In genomic region chr15:73599934-73600333, GRCh38 we compare ENCODE assay signal across 15 cellular contexts. TPM values are rescaled to one million over a fixed set of nuclear protein-coding genes. Genes with fewer than 3 reads are reported as not detected.
DNase-seq lines count a peak whose midpoint lies in the region; ATAC-seq, FAIRE-seq and TF ChIP-seq lines count a peak whose summit lies in the region.
"Had no signal": no experiment of that assay in that cellular context is flagged by ENCODE, and none has a peak within 500 bp of the region (broad histone marks: within the 10 kb centered on the region; RNA-seq: fewer than 3 reads in every experiment).

No MANE protein-coding gene starts in this region.

- H3K9ac ChIP-seq in HepG2 (ENCODE audit: insufficient read depth, low read depth, low read length): no peak overlapping the region

- no peaks in the 10 kb centered on the region; a peak in 2 of 5 replicates for H3K36me3 ChIP-seq in HepG2 (replicated peaks in 1 of 2; ENCODE audit: control insufficient read depth in 1 of 2, insufficient read depth in 2 of 2, low read length in 2 of 2)
- H3K36me3 ChIP-seq in right lobe of liver: no peaks in the 10 kb centered on the region
- no peaks in the 10 kb centered on the region for H3K36me3 ChIP-seq in kidney epithelial cell (ENCODE audit: control insufficient read depth, insufficient read depth, low read length)

- no TSS peak for BruUV-seq in HepG2 (replicated peaks; lab: Mats Ljungman, UMichigan)

- H3K9me3 ChIP-seq in HepG2 (ENCODE audit: low read length) (no peaks in the 10 kb centered on the region), right lobe of liver (no peaks in the 10 kb centered on the region)

- H3K79me2 ChIP-seq in HepG2 (ENCODE audit: insufficient read depth, low read length): peaks cover 91% of the 10 kb centered on the region

- intact Hi-C loops in HepG2 (cut with micrococcal nuclease; ENCODE audit: unreplicated experiment) (no loop called here), right lobe of liver (cut with DNase I) (no loop called here)

- no peak for TF ChIP-seq RAD21 in HepG2 (CRISPR knock-in tag; IDR thresholded peaks at IDR 0.05)

- no peak overlapping the region for H2AFZ ChIP-seq in HepG2 (ENCODE audit: low read length)

- no peak for TF ChIP-seq CTCF in HepG2 (CRISPR knock-in tag; IDR thresholded peaks at IDR 0.05)
- no peak for TF ChIP-seq CTCF in right lobe of liver (IDR thresholded peaks at IDR 0.05)
- TF ChIP-seq CTCF in kidney epithelial cell (IDR thresholded peaks at IDR 0.05; ENCODE audit: insufficient read depth, low read length, poor library complexity, severe bottlenecking): no peak

- H3K4me1 ChIP-seq in HepG2 (ENCODE audit: insufficient read depth, low read length): peaks cover 56% of the 10 kb centered on the region
- peaks cover 0 to 30% (median 10%) of the 10 kb centered on the region in 4 donors for H3K4me1 ChIP-seq in right lobe of liver

- POLR2A ChIA-PET in HepG2 (lab: Yijun Ruan, JAX): interaction anchor here (0.9 kb wide), 1 partner anchor 35 kb away, joined by 3 read pairs; no protein-coding TSS in a partner anchor

- CTCF ChIA-PET in HepG2 (lab: Yijun Ruan, JAX; ENCODE audit: low intra/inter-chr PET ratio, low total read pairs): no interaction called here

- peaks cover 28% of the 10 kb centered on the region for H4K20me1 ChIP-seq in HepG2 (ENCODE audit: insufficient read depth, low read length)

- no peak overlapping the region for H3K4me2 ChIP-seq in HepG2 (ENCODE audit: low read depth, low read length)

- TF ChIP-seq POLR2A in HepG2 (IDR thresholded peaks at IDR 0.05; ENCODE audit: insufficient read depth in 1 of 2, low read depth in 2 of 2, low read length in 2 of 2): no peak
- no peak for TF ChIP-seq POLR2A in right lobe of liver (IDR thresholded peaks at IDR 0.05)

- FAIRE-seq in HepG2 (lab: Jason Lieb, UNC): no peak
- FAIRE-seq: K562 had no signal

- ATAC-seq in HepG2 (no peak), right lobe of liver (no peak), GM21447 (IDR thresholded peaks at IDR 0.05; ENCODE audit: unreplicated experiment) (no peak)
- ATAC-seq: naive thymus-derived CD4-positive, alpha-beta T cell had no signal

- WGBS in HepG2 (ENCODE audit: low lambda C conversion rate): 93% methylated on average over 1 of the region's 1 CpG
- 100% methylated on average over 1 of the region's 1 CpG for WGBS in right lobe of liver (ENCODE audit: insufficient coverage, low coverage, low lambda C conversion rate, missing lambda C conversion rate)

- in situ Hi-C loops in HepG2 (cut with HindIII; ENCODE audit: extremely low pct_ligation_motif_present, low pct_unique_long_range_greater_than_20kb): no loop called here

- no peaks in the 10 kb centered on the region for H3K27me3 ChIP-seq in HepG2 (ENCODE audit: control insufficient read depth in 1 of 2, insufficient read depth in 2 of 2, low read length in 2 of 2)
- no peaks in the 10 kb centered on the region for H3K27me3 ChIP-seq in right lobe of liver
- H3K27me3 ChIP-seq in kidney epithelial cell (ENCODE audit: control insufficient read depth, insufficient read depth, low read length): no peaks in the 10 kb centered on the region

- no peak overlapping the region for H3K4me3 ChIP-seq in HepG2 (replicated peaks in 1 of 3; ENCODE audit: insufficient read depth in 1 of 3, low read depth in 2 of 3, low read length in 3 of 3)
- no peak overlapping the region for H3K4me3 ChIP-seq in right lobe of liver
- H3K4me3 ChIP-seq in kidney epithelial cell (ENCODE audit: low read depth, low read length): no peak overlapping the region
- H3K4me3 ChIP-seq: K562 had no signal

- no peak for TF ChIP-seq EP300 in HepG2 (IDR thresholded peaks at IDR 0.05; ENCODE audit: low read depth in 2 of 2, low read length in 2 of 2)
- TF ChIP-seq EP300 in HepG2 (CRISPR knock-in tag; IDR thresholded peaks at IDR 0.05; ENCODE audit: borderline replicate concordance): no peak

- no peak overlapping the region for H3K27ac ChIP-seq in HepG2 (ENCODE audit: extremely low read length, insufficient read depth, low read length)
- H3K27ac ChIP-seq in right lobe of liver: no peak overlapping the region

- DNase-seq in HepG2 (ENCODE audit: low spot score) (no peak), right lobe of liver (no peak), amniotic epithelial cell (ENCODE audit: low read depth) (peak; percentile 22), kidney epithelial cell (ENCODE audit: low read depth) (peak; percentile 49), SHP77 (lab: John Stamatoyannopoulos, UW) (no peak), NK-92 (lab: John Stamatoyannopoulos, UW; ENCODE audit: unreplicated experiment) (no peak), SKM-1 treated with dmso at 0.1 percent for 144 hours (lab: John Stamatoyannopoulos, UW; ENCODE audit: unreplicated experiment) (no peak)
- DNase-seq: activated CD4-positive, alpha-beta T cell treated with anti-CD3 and anti-CD28 coated beads for 48 hours; activated effector memory CD4-positive, alpha-beta T cell treated with anti-CD3 and anti-CD28 coated beads, Interleukin-2, amount 50 U/mL, for 16 hours; DND-41; H7; naive thymus-derived CD4-positive, alpha-beta T cell; NCI-H1930 had no signal

TF ChIP-seq in HepG2, 621 proteins besides CTCF, POLR2A, EP300 and RAD21:
- no peak for TF ChIP-seq HNRNPH1 (optimal IDR thresholded peaks at IDR 0.05; ENCODE audit: low read depth, low read length)
- TF ChIP-seq FOSL2 (CRISPR knock-in tag; IDR thresholded peaks at IDR 0.05): 0 out of 2 replicates have a peak, but pooled peaks have one; percentile 16

RNA-seq across cellular contexts. Expression of gene NPTN, which starts 33.3 kb away (rescaled TPM):
- total RNA-seq in HepG2 (2016; rRNA removed; fragmentation: Illumina TruSeq; extraction: Trizol): 57.7 and 110 TPM in 2 replicates
- 17.2 and 17.9 TPM in 2 replicates for total RNA-seq in HepG2 (2016; cell fraction: cytosol; rRNA removed; fragmentation: Illumina TruSeq; extraction: Trizol; ENCODE audit: low read depth)
- total RNA-seq in HepG2 (2016; cell fraction: insoluble cytoplasmic fraction; rRNA removed; fragmentation: Illumina TruSeq; extraction: Trizol): 51.8 and 113 TPM in 2 replicates
- 34.2 and 36.6 TPM in 2 replicates for total RNA-seq in HepG2 (2016; cell fraction: membrane; rRNA removed; fragmentation: Illumina TruSeq; extraction: Trizol)
- 95.6 and 123 TPM in 2 replicates for total RNA-seq in HepG2 (2016; cell fraction: nucleus; rRNA removed; fragmentation: Illumina TruSeq; extraction: Trizol)
- polyA plus RNA-seq in HepG2 (2011; rRNA removed): 77.8 and 78.0 TPM in 2 replicates
- 52.1 and 63.6 TPM in 2 replicates for polyA plus RNA-seq in HepG2 (2011; cell fraction: cytosol; rRNA removed)
- 68.7 and 71.5 TPM in 2 replicates for polyA plus RNA-seq in HepG2 (2011; cell fraction: nucleus; rRNA removed)
- 70.7 and 70.9 TPM in 2 replicates for polyA plus RNA-seq in HepG2 (2012)
- 10.9 and 14.0 TPM in 2 replicates for polyA plus RNA-seq in HepG2 (2016; cell fraction: cytosol; fragmentation: Illumina TruSeq; extraction: Trizol; ENCODE audit: low read depth)
- 47.9 and 59.8 TPM in 2 replicates for polyA plus RNA-seq in HepG2 (2016; cell fraction: insoluble cytoplasmic fraction; fragmentation: Illumina TruSeq; extraction: Trizol; ENCODE audit: low read depth)
- 19.8 and 23.6 TPM in 2 replicates for polyA plus RNA-seq in HepG2 (2016; cell fraction: membrane; fragmentation: Illumina TruSeq; extraction: Trizol; ENCODE audit: low read depth)
- 129 and 139 TPM in 2 replicates for polyA plus RNA-seq in HepG2 (2016; cell fraction: nucleus; fragmentation: Illumina TruSeq; extraction: Trizol; ENCODE audit: insufficient read depth, low read depth)
- 43.9 and 90.7 TPM in 2 replicates for polyA minus RNA-seq in HepG2 (2011; rRNA and poly(A)+ RNA removed; ENCODE audit: low replicate concordance)
- polyA minus RNA-seq in HepG2 (2011; cell fraction: cytosol; rRNA and poly(A)+ RNA removed): 43.9 and 44.1 TPM in 2 replicates
- 87.2 and 106 TPM in 2 replicates for polyA minus RNA-seq in HepG2 (2011; cell fraction: nucleus; rRNA and poly(A)+ RNA removed)
- total RNA-seq in right lobe of liver: 10 to 100 TPM; 25.4 to 49.9 (median 35.4) TPM
- 96.5 and 99.9 TPM in 2 replicates for total RNA-seq in kidney epithelial cell

Comparison
In these comparisons a context has a peak if more than half of its experiments do, and no peak if none do; other contexts are left out.
1. DNase-seq: peak in amniotic epithelial cell (single experiment) and kidney epithelial cell (single experiment); none in HepG2 (single experiment), right lobe of liver (0 of 3), SHP77 (0 of 2), NK-92 (single experiment) and SKM-1 treated with dmso at 0.1 percent for 144 hours (single experiment).